In genomic region chr9:88460583-88461332, GRCh38 we compare ENCODE assay signal across 12 cellular contexts.
DNase-seq lines count a peak whose midpoint lies in the region; ATAC-seq, FAIRE-seq and TF ChIP-seq lines count a peak whose summit lies in the region.
"Had no signal": no experiment of that assay in that cellular context is flagged by ENCODE, and none has a peak within 500 bp of the region (broad histone marks: within the 10 kb centered on the region; RNA-seq: fewer than 3 reads in every experiment).

No MANE protein-coding gene starts in this region.

- no peak overlapping the region for H4K91ac ChIP-seq in H9 (ENCODE audit: insufficient read length, low read depth, low read length)

- POLR2A ChIA-PET in Caco-2 (lab: Charles Lee) = no interaction called here

- H3K18ac ChIP-seq in H9 (ENCODE audit: insufficient read length, low read depth, low read length) = no peak overlapping the region

- H3K36me3 ChIP-seq in Caco-2 (ENCODE audit: control insufficient read depth, insufficient read depth, low read length) (no peaks in the 10 kb centered on the region), astrocyte (ENCODE audit: insufficient read depth, low read length) (peaks cover 4% of the 10 kb centered on the region), Karpas-422 (ENCODE audit: insufficient read depth, low read length) (no peaks in the 10 kb centered on the region; the same call in 1 of the 2 replicates)

- H3K4me1 ChIP-seq in Caco-2 (no peaks in the 10 kb centered on the region), H9 (ENCODE audit: insufficient read depth, low read length) (0 out of 2 replicates have a peak, but pooled peaks cover 5% of the 10 kb centered on the region), astrocyte (ENCODE audit: insufficient read depth, low read length) (peaks cover 25% of the 10 kb centered on the region), Karpas-422 (ENCODE audit: low read length) (no peaks in the 10 kb centered on the region)

- H3K27ac ChIP-seq in H9 (ENCODE audit: insufficient read length, low read depth, low read length) = no peak overlapping the region
- peak overlapping the region; percentile 34 for H3K27ac ChIP-seq in astrocyte (ENCODE audit: low read depth, low read length)
- H3K27ac ChIP-seq in Karpas-422 (ENCODE audit: low read length) = no peak overlapping the region
- H3K27ac ChIP-seq: PC-9, VCaP had no signal

- H3K9me2 ChIP-seq in Karpas-422 (replicated peaks; ENCODE audit: insufficient read depth, low read length) = no peaks in the 10 kb centered on the region

- no peak overlapping the region for H2AK5ac ChIP-seq in H9 (ENCODE audit: insufficient read length, low read length)

- H3K79me1 ChIP-seq in H9 (ENCODE audit: insufficient read depth, low read depth, low read length, poor library complexity, severe bottlenecking) = no peaks in the 10 kb centered on the region

- H3K9me3 ChIP-seq in Caco-2 (no peaks in the 10 kb centered on the region), H9 (ENCODE audit: control insufficient read depth, low read depth, low read length) (no peaks in the 10 kb centered on the region), astrocyte (ENCODE audit: insufficient read depth, low read depth, low read length) (no peaks in the 10 kb centered on the region), Karpas-422 (ENCODE audit: low read length) (no peaks in the 10 kb centered on the region)

- CTCF ChIA-PET in Caco-2 (lab: Charles Lee) = no interaction called here

- FAIRE-seq in astrocyte (lab: Jason Lieb, UNC) = peak; percentile 34
- FAIRE-seq: HTR-8/SVneo had no signal

- no peak overlapping the region for H2BK120ac ChIP-seq in H9 (ENCODE audit: low read depth, low read length, poor library complexity, severe bottlenecking)

- H4K8ac ChIP-seq in H9 (replicated peaks; ENCODE audit: insufficient read length, low read depth, low read length) = no peak overlapping the region

- H3K4ac ChIP-seq in H9 (ENCODE audit: low read depth, low read length) = no peak overlapping the region

- H3K56ac ChIP-seq in H9 (ENCODE audit: insufficient read length, low read depth, low read length) = no peak overlapping the region

- H3K4me3 ChIP-seq in Caco-2 (ENCODE audit: low read depth, low read length) (no peak overlapping the region), astrocyte (ENCODE audit: insufficient read depth, low read depth, low read length) (no peak overlapping the region), Karpas-422 (ENCODE audit: low read length) (no peak overlapping the region)
- H3K4me3 ChIP-seq: PC-9 had no signal

- H4K20me1 ChIP-seq in H9 (ENCODE audit: control insufficient read depth, insufficient read depth, insufficient read length) = no peaks in the 10 kb centered on the region
- H4K20me1 ChIP-seq in astrocyte (ENCODE audit: insufficient read depth, low read length) = no peaks in the 10 kb centered on the region
- no peaks in the 10 kb centered on the region for H4K20me1 ChIP-seq in Karpas-422 (ENCODE audit: insufficient read depth, low read depth, low read length)

- no peak overlapping the region for H4K5ac ChIP-seq in H9 (ENCODE audit: insufficient read length, low read depth, low read length)

- no peak overlapping the region for H3K23ac ChIP-seq in H9 (ENCODE audit: insufficient read length, low read depth, low read length)

- H3K36me3 Mint-ChIP-seq in Caco-2 (ENCODE audit: insufficient read depth, unreplicated experiment) (peaks cover 19% of the 10 kb centered on the region), H9 (ENCODE audit: insufficient read depth in 1 of 3, low read depth in 3 of 3) (peaks cover 7 to 24% (median 17%) of the 10 kb centered on the region in 3 experiments; a peak in 5 of 7 replicates), astrocyte (ENCODE audit: low read depth, unreplicated experiment) (no peaks in the 10 kb centered on the region)

- H3K9me3 Mint-ChIP-seq in Caco-2 (ENCODE audit: unreplicated experiment) = no peaks in the 10 kb centered on the region
- no peaks in the 10 kb centered on the region for H3K9me3 Mint-ChIP-seq in H9
- no peaks in the 10 kb centered on the region for H3K9me3 Mint-ChIP-seq in astrocyte (ENCODE audit: unreplicated experiment)

- H3K27me3 Mint-ChIP-seq in Caco-2 (ENCODE audit: insufficient read depth, unreplicated experiment) = no peaks in the 10 kb centered on the region
- H3K27me3 Mint-ChIP-seq in H9 (ENCODE audit: low read depth) = no peaks in the 10 kb centered on the region
- no peaks in the 10 kb centered on the region for H3K27me3 Mint-ChIP-seq in astrocyte (ENCODE audit: low read depth, unreplicated experiment)

- H3K27me3 ChIP-seq in Caco-2 (replicated peaks; ENCODE audit: control insufficient read depth, insufficient read depth, low read length) (no peaks in the 10 kb centered on the region), H9 (ENCODE audit: insufficient read depth, low read length) (no peaks in the 10 kb centered on the region), astrocyte (ENCODE audit: insufficient read depth, low read length) (no peaks in the 10 kb centered on the region), Karpas-422 (ENCODE audit: low read length) (no peaks in the 10 kb centered on the region)

- ATAC-seq in GM18858 (IDR thresholded peaks at IDR 0.05; ENCODE audit: unreplicated experiment) = no peak

- H3K4me2 ChIP-seq in H9 (ENCODE audit: insufficient read depth, insufficient read length, low read length) = no peak overlapping the region
- H3K4me2 ChIP-seq in astrocyte (ENCODE audit: low read length) = no peak overlapping the region
- H3K4me2 ChIP-seq in Karpas-422 (ENCODE audit: low read depth, low read length, poor library complexity, severe bottlenecking) = no peak overlapping the region
- H3K4me2 ChIP-seq: PC-9 had no signal

- no peak overlapping the region for H3K4me3 Mint-ChIP-seq in Caco-2 (ENCODE audit: unreplicated experiment)
- no peak overlapping the region for H3K4me3 Mint-ChIP-seq in H9
- no peak overlapping the region for H3K4me3 Mint-ChIP-seq in astrocyte (ENCODE audit: unreplicated experiment)

- H2BK20ac ChIP-seq in H9 (ENCODE audit: low read depth, low read length, poor library complexity, severe bottlenecking) = no peak overlapping the region

- no CpG with 5 or more reads among the region's 3 CpGs for WGBS in H9 (ENCODE audit: extremely low coverage, insufficient read length, low lambda C conversion rate)

- no TSS peak for BruUV-seq in Caco-2 (replicated peaks; lab: Mats Ljungman, UMichigan)

- peak overlapping the region; percentile 25 for H3K27ac Mint-ChIP-seq in Caco-2 (ENCODE audit: unreplicated experiment)
- H3K27ac Mint-ChIP-seq in H9 = peak overlapping the region; percentile 4 to 65 (median 18); a peak in 2 of 7 replicates
- peak overlapping the region; percentile 37 for H3K27ac Mint-ChIP-seq in astrocyte (ENCODE audit: unreplicated experiment)

- H3K4me1 Mint-ChIP-seq in Caco-2 (ENCODE audit: low read depth, unreplicated experiment) (peaks cover 8% of the 10 kb centered on the region), H9 (peaks cover 22 to 26% of the 10 kb centered on the region in 2 experiments), astrocyte (ENCODE audit: low read depth, unreplicated experiment) (peaks cover 35% of the 10 kb centered on the region)

- DNase-seq in Caco-2 (no peak), H9 (no peak), astrocyte (ENCODE audit: low read depth) (peak; percentile 54), myocyte (ENCODE audit: low read depth) (peak; percentile 41), NOMO-1 (lab: John Stamatoyannopoulos, UW; ENCODE audit: unreplicated experiment in 2 of 2) (no peak), Karpas-422 (no peak)
- DNase-seq: kidney, NCI-H1436, PC-9 had no signal

- H3K14ac ChIP-seq in H9 (ENCODE audit: insufficient read depth, low read length) = no peak overlapping the region

- H2AFZ ChIP-seq in H9 (ENCODE audit: low read length) (no peak overlapping the region), astrocyte (ENCODE audit: low read depth, low read length) (no peak overlapping the region), Karpas-422 (ENCODE audit: low read length) (no peak overlapping the region)
- H2AFZ ChIP-seq: PC-9 had no signal

- H2BK5ac ChIP-seq in H9 (ENCODE audit: insufficient read length, low read length) = peak overlapping the region; percentile 39

- TF ChIP-seq CTCF in Caco-2 (IDR thresholded peaks at IDR 0.05; ENCODE audit: insufficient read depth in 1 of 2, low read depth in 1 of 2, low read length in 1 of 2, severe bottlenecking in 1 of 2, unreplicated experiment in 1 of 2) (no peak), H9 (conservative IDR thresholded peaks at IDR 0.05) (no peak), astrocyte (IDR thresholded peaks at IDR 0.05; ENCODE audit: insufficient read depth, low read depth, low read length) (no peak)

- H2BK12ac ChIP-seq in H9 (ENCODE audit: insufficient read length, low read depth, low read length) = no peak overlapping the region

- intact Hi-C loops in Caco-2 (cut with micrococcal nuclease; ENCODE audit: unreplicated experiment) = no loop called here

- no peak overlapping the region for H3T11ph ChIP-seq in H9 (ENCODE audit: low read length)

- H2BK15ac ChIP-seq in H9 (ENCODE audit: low read depth, low read length) = no peak overlapping the region

- no peak overlapping the region for H3K9ac ChIP-seq in H9 (ENCODE audit: extremely low read depth, insufficient read length, low read length)
- no peak overlapping the region for H3K9ac ChIP-seq in astrocyte (ENCODE audit: low read length)
- no peak overlapping the region for H3K9ac ChIP-seq in Karpas-422 (ENCODE audit: low read length)

- H3K79me2 ChIP-seq in H9 (ENCODE audit: insufficient read depth, low read length) (peaks cover 3% of the 10 kb centered on the region; the same call in 1 of the 2 replicates), astrocyte (ENCODE audit: insufficient read depth, low read length) (peaks cover 53% of the 10 kb centered on the region), Karpas-422 (ENCODE audit: low read length) (peaks cover 50% of the 10 kb centered on the region)

- H3K23me2 ChIP-seq in H9 (ENCODE audit: insufficient read length, low read depth, low read length, poor library complexity, severe bottlenecking) = no peaks in the 10 kb centered on the region

Comparison
In these comparisons a context has a peak if more than half of its experiments do, and no peak if none do; other contexts are left out.
1. DNase-seq: peak in astrocyte (single experiment) and myocyte (single experiment); none in Caco-2 (0 of 2), H9 (single experiment), NOMO-1 (0 of 2) and Karpas-422 (single experiment).
2. Peak in every context shown above with its lines, with median percentiles within 50 percentile points of each other: H3K27ac Mint-ChIP-seq.